Comparison of ENCODE assay signal across 32 cellular contexts in the genomic region with DNA sequence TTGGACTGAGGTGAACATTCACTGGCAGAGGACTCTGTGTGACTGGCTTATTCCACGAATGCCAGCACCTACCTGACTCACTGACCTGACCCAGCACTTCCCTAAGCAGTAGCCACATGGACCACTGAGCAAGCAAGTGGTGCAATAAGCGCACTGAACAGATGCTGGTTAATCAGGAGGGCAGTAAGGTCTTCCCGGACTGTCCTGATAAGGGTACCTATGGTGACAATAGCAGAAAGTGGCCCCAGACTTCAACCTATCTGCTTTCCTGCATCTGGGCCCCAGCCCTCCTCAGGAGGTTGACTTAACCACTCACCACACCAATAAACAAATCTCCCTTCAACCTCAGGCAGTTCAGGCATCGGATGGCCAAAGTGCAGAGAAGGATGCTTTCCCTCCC.
"Had no signal": no experiment of that assay in that cellular context is flagged by ENCODE, and none has a peak within 500 bp of the region (broad histone marks: within the 10 kb centered on the region; RNA-seq: fewer than 3 reads in every experiment).

No MANE protein-coding gene starts in this region.

- FAIRE-seq: frontal cortex had no signal

- H3K9me3 Mint-ChIP-seq: activated CD4-positive, alpha-beta memory T cell treated with anti-CD3 and anti-CD28 coated beads for 36 hours; activated CD4-positive, alpha-beta T cell treated with anti-CD3 and anti-CD28 coated beads, Interleukin-2, amount 10 ng/mL, durations not matched to agents 24 days and 14 days; activated naive CD4-positive, alpha-beta T cell treated with anti-CD3 and anti-CD28 coated beads, Interleukin-2, amount 10 ng/mL, durations not matched to agents 7 days and 5 days; activated naive CD4-positive, alpha-beta T cell treated with anti-CD3 and anti-CD28 coated beads, Interleukin-2, amount 50 U/mL, for 72 hours; activated naive CD8-positive, alpha-beta T cell treated with anti-CD3 and anti-CD28 coated beads, Interleukin-2, amount 10 ng/mL, durations not matched to agents 7 days and 5 days; activated T-cell treated with anti-CD3 and anti-CD28 coated beads, Interleukin-2, amount 50 U/mL, for 24 hours; activated T-cell treated with anti-CD3 and anti-CD28 coated beads, Interleukin-2, amount 50 U/mL, for 72 hours; T-helper 2 cell treated with Interferon-gamma antibody and Interleukin-4, amounts not matched to agents 5 μg/mL and 100 μg/mL, for 36 hours had no signal

- H3K4me1 ChIP-seq: ascending aorta, breast epithelium, colonic mucosa had no signal

- H3K4me1 Mint-ChIP-seq: activated CD8-positive, alpha-beta memory T cell treated with anti-CD3 and anti-CD28 coated beads, Interleukin-2, amount 10 ng/mL, durations not matched to agents 7 days and 5 days; brain had no signal

- H3K27me3 ChIP-seq: ascending aorta, breast epithelium, colonic mucosa had no signal

- H3K4me3 ChIP-seq: ascending aorta, breast epithelium, cardiac muscle cell, colonic mucosa had no signal

- H3K27ac ChIP-seq: ascending aorta, breast epithelium, cardiac muscle cell, colonic mucosa had no signal

- H3K9me3 ChIP-seq: ascending aorta, breast epithelium, colonic mucosa had no signal

- H3K36me3 ChIP-seq: ascending aorta, breast epithelium, cardiac muscle cell, colonic mucosa had no signal

- DNase-seq: activated CD4-positive, alpha-beta memory T cell treated with anti-CD3 and anti-CD28 coated beads for 36 hours; activated CD4-positive, alpha-beta T cell treated with anti-CD3 and anti-CD28 coated beads for 36 hours; activated CD4-positive, alpha-beta T cell treated with anti-CD3 and anti-CD28 coated beads, Interleukin-2, amount 10 ng/mL, durations not matched to agents 24 days and 14 days; activated CD4-positive, CD25-positive, alpha-beta regulatory T cell; activated CD4-positive, CD25-positive, alpha-beta regulatory T cell treated with anti-CD3 and anti-CD28 coated beads, Interleukin-2, amount 50 U/mL, for 72 hours; activated CD8-positive, alpha-beta memory T cell treated with anti-CD3 and anti-CD28 coated beads, Interleukin-2, amount 10 ng/mL, durations not matched to agents 7 days and 5 days; activated CD8-positive, alpha-beta memory T cell treated with anti-CD3 and anti-CD28 coated beads, Interleukin-2, amount 50 U/mL, for 48 hours; activated CD8-positive, alpha-beta T cell treated with anti-CD3 and anti-CD28 coated beads, Interleukin-2, amount 10 ng/mL, durations not matched to agents 7 days and 5 days; activated gamma-delta T cell; activated naive CD4-positive, alpha-beta T cell; activated naive CD4-positive, alpha-beta T cell treated with anti-CD3 and anti-CD28 coated beads, Interleukin-2, amount 10 ng/mL, durations not matched to agents 7 days and 5 days; activated naive CD8-positive, alpha-beta T cell treated with anti-CD3 and anti-CD28 coated beads, Interleukin-2, amount 10 ng/mL, durations not matched to agents 7 days and 5 days; activated T-cell treated with anti-CD3 and anti-CD28 coated beads for 4 hours; activated T-cell treated with anti-CD3 and anti-CD28 coated beads, Interleukin-2, amount 50 U/mL, for 24 hours; activated T-cell treated with anti-CD3 and anti-CD28 coated beads, Interleukin-2, amount 50 U/mL, for 72 hours; central memory CD4-positive, alpha-beta T cell; cerebellar nuclear complex; colonic mucosa; effector CD8-positive, alpha-beta T cell; foreskin fibroblast; head of caudate nucleus; T-helper 1 cell; T-helper 17 cell; T1000 had no signal

- H3K27me3 Mint-ChIP-seq: brain had no signal

- H3K4me3 Mint-ChIP-seq: activated CD4-positive, alpha-beta memory T cell treated with anti-CD3 and anti-CD28 coated beads for 36 hours; activated CD4-positive, alpha-beta T cell treated with anti-CD3 and anti-CD28 coated beads for 36 hours; activated CD4-positive, alpha-beta T cell treated with anti-CD3 and anti-CD28 coated beads, Interleukin-2, amount 10 ng/mL, durations not matched to agents 24 days and 14 days; activated CD8-positive, alpha-beta memory T cell treated with anti-CD3 and anti-CD28 coated beads, Interleukin-2, amount 10 ng/mL, durations not matched to agents 7 days and 5 days; activated CD8-positive, alpha-beta T cell treated with anti-CD3 and anti-CD28 coated beads, Interleukin-2, amount 10 ng/mL, durations not matched to agents 7 days and 5 days; activated naive CD4-positive, alpha-beta T cell treated with anti-CD3 and anti-CD28 coated beads, Interleukin-2, amount 10 ng/mL, durations not matched to agents 7 days and 5 days; activated naive CD8-positive, alpha-beta T cell treated with anti-CD3 and anti-CD28 coated beads, Interleukin-2, amount 10 ng/mL, durations not matched to agents 7 days and 5 days; activated T-cell treated with anti-CD3 and anti-CD28 coated beads, Interleukin-2, amount 50 U/mL, for 24 hours; activated T-cell treated with anti-CD3 and anti-CD28 coated beads, Interleukin-2, amount 50 U/mL, for 72 hours; brain; T-helper 17 cell; T-helper 2 cell treated with Interferon-gamma antibody and Interleukin-4, amounts not matched to agents 5 μg/mL and 100 μg/mL, for 36 hours had no signal

- H3K27ac Mint-ChIP-seq: activated CD4-positive, alpha-beta memory T cell treated with anti-CD3 and anti-CD28 coated beads for 36 hours; activated CD4-positive, alpha-beta T cell treated with anti-CD3 and anti-CD28 coated beads for 36 hours; activated CD4-positive, alpha-beta T cell treated with anti-CD3 and anti-CD28 coated beads, Interleukin-2, amount 10 ng/mL, durations not matched to agents 24 days and 14 days; activated CD8-positive, alpha-beta memory T cell treated with anti-CD3 and anti-CD28 coated beads, Interleukin-2, amount 10 ng/mL, durations not matched to agents 7 days and 5 days; activated CD8-positive, alpha-beta T cell treated with anti-CD3 and anti-CD28 coated beads, Interleukin-2, amount 10 ng/mL, durations not matched to agents 7 days and 5 days; activated naive CD4-positive, alpha-beta T cell treated with anti-CD3 and anti-CD28 coated beads, Interleukin-2, amount 10 ng/mL, durations not matched to agents 7 days and 5 days; activated naive CD4-positive, alpha-beta T cell treated with anti-CD3 and anti-CD28 coated beads, Interleukin-2, amount 50 U/mL, for 72 hours; activated naive CD8-positive, alpha-beta T cell treated with anti-CD3 and anti-CD28 coated beads, Interleukin-2, amount 10 ng/mL, durations not matched to agents 7 days and 5 days; activated T-cell treated with anti-CD3 and anti-CD28 coated beads, Interleukin-2, amount 50 U/mL, for 24 hours; activated T-cell treated with anti-CD3 and anti-CD28 coated beads, Interleukin-2, amount 50 U/mL, for 72 hours; brain; T-helper 17 cell; T-helper 2 cell treated with Interferon-gamma antibody and Interleukin-4, amounts not matched to agents 5 μg/mL and 100 μg/mL, for 36 hours had no signal

- H3K36me3 Mint-ChIP-seq: activated CD4-positive, alpha-beta memory T cell treated with anti-CD3 and anti-CD28 coated beads for 36 hours; activated CD8-positive, alpha-beta memory T cell treated with anti-CD3 and anti-CD28 coated beads, Interleukin-2, amount 10 ng/mL, durations not matched to agents 7 days and 5 days; activated naive CD4-positive, alpha-beta T cell treated with anti-CD3 and anti-CD28 coated beads, Interleukin-2, amount 10 ng/mL, durations not matched to agents 7 days and 5 days; activated naive CD4-positive, alpha-beta T cell treated with anti-CD3 and anti-CD28 coated beads, Interleukin-2, amount 50 U/mL, for 72 hours; activated naive CD8-positive, alpha-beta T cell treated with anti-CD3 and anti-CD28 coated beads, Interleukin-2, amount 10 ng/mL, durations not matched to agents 7 days and 5 days; brain had no signal

- ATAC-seq: activated CD8-positive, alpha-beta memory T cell treated with anti-CD3 and anti-CD28 coated beads, Interleukin-2, amount 10 ng/mL, durations not matched to agents 7 days and 5 days; activated CD8-positive, alpha-beta T cell treated with anti-CD3 and anti-CD28 coated beads, Interleukin-2, amount 10 ng/mL, durations not matched to agents 7 days and 5 days; esophagus mucosa; T-helper 17 cell had no signal
